Comparison of ENCODE assay signal across 8 cellular contexts in genomic region chr10:50623299-50624153, GRCh38. TPM values are rescaled to one million over a fixed set of nuclear protein-coding genes. Genes with fewer than 3 reads are reported as not detected.
DNase-seq lines count a peak whose midpoint lies in the region; ATAC-seq and TF ChIP-seq lines count a peak whose summit lies in the region.

Gene SGMS1, minus strand, starts transcription at chr10:50623956. Its CDS starts 279,842 bp downstream, at chr10:50344114.

- peak within 1 kb of the TSS; percentile 96 to 100 (median 98) for H3K27ac Mint-ChIP-seq in CD8-positive, alpha-beta memory T cell
- peak within 1 kb of the TSS; percentile 98 for H3K27ac Mint-ChIP-seq in activated T-helper 17 cell treated with anti-CD3 and anti-CD28 coated beads, Interleukin-2, amount 50 U/mL, for 72 hours
- H3K27ac Mint-ChIP-seq in naive B cell = peak within 1 kb of the TSS; percentile 94 to 100 (median 99)
- H3K27ac Mint-ChIP-seq in stimulated activated memory B cell treated with anti-CD40 and anti-IgM and Interleukin-4, amounts not matched to agents 10 μg/mL and 1 μg/mL and 100 μg/mL, for 72 hours = peak within 1 kb of the TSS; percentile 81

- peaks cover 0 to 20% (median 0%) of the 10 kb centered on the region in 3 donors for H3K36me3 Mint-ChIP-seq in CD8-positive, alpha-beta memory T cell
- peaks cover 6% of the 10 kb centered on the region for H3K36me3 Mint-ChIP-seq in activated T-helper 17 cell treated with anti-CD3 and anti-CD28 coated beads, Interleukin-2, amount 50 U/mL, for 72 hours (ENCODE audit: low read depth)
- no peaks in the 10 kb centered on the region for H3K36me3 Mint-ChIP-seq in naive B cell
- no peaks in the 10 kb centered on the region for H3K36me3 Mint-ChIP-seq in stimulated activated memory B cell treated with anti-CD40 and anti-IgM and Interleukin-4, amounts not matched to agents 10 μg/mL and 1 μg/mL and 100 μg/mL, for 72 hours

- H3K9me3 ChIP-seq in CD8-positive, alpha-beta memory T cell (ENCODE audit: low read length) = no peaks in the 10 kb centered on the region
- H3K9me3 ChIP-seq in Peyer's patch = no peaks in the 10 kb centered on the region

- H3K36me3 ChIP-seq in CD8-positive, alpha-beta memory T cell (ENCODE audit: insufficient read depth, low read length) = no peaks in the 10 kb centered on the region
- no peaks in the 10 kb centered on the region for H3K36me3 ChIP-seq in Peyer's patch

- no peaks in the 10 kb centered on the region for H3K9me3 Mint-ChIP-seq in CD8-positive, alpha-beta memory T cell
- H3K9me3 Mint-ChIP-seq in activated T-helper 17 cell treated with anti-CD3 and anti-CD28 coated beads, Interleukin-2, amount 50 U/mL, for 72 hours = no peaks in the 10 kb centered on the region
- no peaks in the 10 kb centered on the region for H3K9me3 Mint-ChIP-seq in naive B cell
- no peaks in the 10 kb centered on the region for H3K9me3 Mint-ChIP-seq in stimulated activated memory B cell treated with anti-CD40 and anti-IgM and Interleukin-4, amounts not matched to agents 10 μg/mL and 1 μg/mL and 100 μg/mL, for 72 hours

- peaks cover 40% of the 10 kb centered on the region for H3K4me1 ChIP-seq in CD8-positive, alpha-beta memory T cell (ENCODE audit: insufficient read depth, low read length)
- peaks cover 0 to 18% (median 3%) of the 10 kb centered on the region in 4 donors for H3K4me1 ChIP-seq in Peyer's patch

- ATAC-seq in GM19455 (IDR thresholded peaks at IDR 0.05; ENCODE audit: unreplicated experiment) (peak; percentile 20), naive B cell (ENCODE audit: low read depth in 2 of 2) (peak; percentile 36 to 37)
- peak; percentile 40 for ATAC-seq in activated T-helper 17 cell treated with anti-CD3 and anti-CD28 coated beads, Interleukin-2, amount 50 U/mL, for 72 hours (replicated peaks)
- ATAC-seq in stimulated activated memory B cell treated with anti-CD40 and anti-IgM and Interleukin-4, amounts not matched to agents 10 μg/mL and 1 μg/mL and 100 μg/mL, for 72 hours = peak; percentile 72

- TF ChIP-seq POLR2A in Peyer's patch (IDR thresholded peaks at IDR 0.05) = peak; percentile 29 to 61

- peak; percentile 70 to 86 (median 81) for DNase-seq in CD8-positive, alpha-beta memory T cell
- DNase-seq in HL-60 (ENCODE audit: low read depth in 1 of 2, low spot score in 1 of 2) (peak; percentile 47 to 78), Peyer's patch (peak; percentile 78 to 92 (median 91)), fibroblast of gingiva (ENCODE audit: low read depth) (peak; percentile 90), naive B cell (peak; percentile 88)

- H3K4me3 ChIP-seq in CD8-positive, alpha-beta memory T cell (ENCODE audit: low read length) = peak within 1 kb of the TSS; percentile 99
- H3K4me3 ChIP-seq in HL-60 (replicated peaks; ENCODE audit: insufficient read depth, low read length) (peak within 1 kb of the TSS; percentile 84), Peyer's patch (peak within 1 kb of the TSS; percentile 82 to 96 (median 92))

- H3K27ac ChIP-seq in CD8-positive, alpha-beta memory T cell (ENCODE audit: low read depth, low read length) = peak within 1 kb of the TSS; percentile 100
- H3K27ac ChIP-seq in HL-60 (replicated peaks) = peak within 1 kb of the TSS; percentile 93
- H3K27ac ChIP-seq in Peyer's patch = peak within 1 kb of the TSS; percentile 96 to 99 (median 98)

- CTCF ChIA-PET in CD8-positive, alpha-beta memory T cell (lab: Charles Lee) = interaction anchor here (0.7 to 3.3 kb wide), 12 partner anchors 11 to 203 kb away, joined by 3 to 22 read pairs (median 4); no protein-coding TSS in a partner anchor

- H3K27me3 ChIP-seq in CD8-positive, alpha-beta memory T cell (ENCODE audit: insufficient read depth, low read length, poor library complexity, severe bottlenecking) = no peaks in the 10 kb centered on the region
- no peaks in the 10 kb centered on the region for H3K27me3 ChIP-seq in HL-60 (ENCODE audit: insufficient read depth, poor library complexity, severe bottlenecking)
- H3K27me3 ChIP-seq in Peyer's patch = no peaks in the 10 kb centered on the region

- H3K4me3 Mint-ChIP-seq in CD8-positive, alpha-beta memory T cell = peak within 1 kb of the TSS; percentile 95 to 99 (median 96)
- H3K4me3 Mint-ChIP-seq in activated T-helper 17 cell treated with anti-CD3 and anti-CD28 coated beads, Interleukin-2, amount 50 U/mL, for 72 hours = peak within 1 kb of the TSS; percentile 100
- peak within 1 kb of the TSS; percentile 94 to 98 (median 96) for H3K4me3 Mint-ChIP-seq in naive B cell
- H3K4me3 Mint-ChIP-seq in stimulated activated memory B cell treated with anti-CD40 and anti-IgM and Interleukin-4, amounts not matched to agents 10 μg/mL and 1 μg/mL and 100 μg/mL, for 72 hours = peak within 1 kb of the TSS; percentile 90

- peaks cover 0 to 5% of the 10 kb centered on the region in 2 donors for H3K27me3 Mint-ChIP-seq in CD8-positive, alpha-beta memory T cell
- no peaks in the 10 kb centered on the region for H3K27me3 Mint-ChIP-seq in activated T-helper 17 cell treated with anti-CD3 and anti-CD28 coated beads, Interleukin-2, amount 50 U/mL, for 72 hours
- H3K27me3 Mint-ChIP-seq in naive B cell = no peaks in the 10 kb centered on the region
- H3K27me3 Mint-ChIP-seq in stimulated activated memory B cell treated with anti-CD40 and anti-IgM and Interleukin-4, amounts not matched to agents 10 μg/mL and 1 μg/mL and 100 μg/mL, for 72 hours = no peaks in the 10 kb centered on the region

- peaks cover 44 to 48% (median 45%) of the 10 kb centered on the region in 3 donors for H3K4me1 Mint-ChIP-seq in CD8-positive, alpha-beta memory T cell
- peaks cover 26% of the 10 kb centered on the region for H3K4me1 Mint-ChIP-seq in activated T-helper 17 cell treated with anti-CD3 and anti-CD28 coated beads, Interleukin-2, amount 50 U/mL, for 72 hours
- H3K4me1 Mint-ChIP-seq in naive B cell = peaks cover 34 to 48% (median 38%) of the 10 kb centered on the region in 3 donors
- H3K4me1 Mint-ChIP-seq in stimulated activated memory B cell treated with anti-CD40 and anti-IgM and Interleukin-4, amounts not matched to agents 10 μg/mL and 1 μg/mL and 100 μg/mL, for 72 hours = peaks cover 34% of the 10 kb centered on the region

- TF ChIP-seq CTCF in HL-60 (IDR thresholded peaks at IDR 0.05; ENCODE audit: insufficient read depth, low read length) (no peak), Peyer's patch (IDR thresholded peaks at IDR 0.05) (peak in 1 of 6 experiments; percentile 15)

- POLR2A ChIA-PET in CD8-positive, alpha-beta memory T cell (lab: Charles Lee) = interaction anchor here (0.5 to 5.7 kb wide), 8 partner anchors 13 to 116 kb away, joined by 3 to 53 read pairs (median 5); partner anchors contain the start of gene ASAH2B

RNA-seq across cellular contexts. Expression of gene SGMS1, which starts in this region (rescaled TPM):
- total RNA-seq in CD8-positive, alpha-beta memory T cell = 10 to 100 TPM; 13.5 to 14.5 TPM
- polyA plus RNA-seq in CD8-positive, alpha-beta memory T cell = 11.3 TPM
- total RNA-seq in Peyer's patch = 100 to 1,000 TPM in 1 of 4 donors, 10 to 100 TPM in 3; 73.4 to 117 (median 88.4) TPM
- total RNA-seq in activated T-helper 17 cell treated with anti-CD3 and anti-CD28 coated beads, Interleukin-2, amount 50 U/mL, for 72 hours = 10 to 100 TPM; 13.4 to 22.4 TPM
- 10 to 100 TPM; 14.2 to 21.7 (median 16.7) TPM for polyA plus RNA-seq in naive B cell (ENCODE audit: low read depth in 6 of 6)

Comparison
In these comparisons a context has a peak if more than half of its experiments do, and no peak if none do; other contexts are left out.
1. Peak in every context shown above with its lines: DNase-seq, ATAC-seq, H3K4me3 ChIP-seq and H3K27ac ChIP-seq.
2. ATAC-seq: peak in every context shown above with its lines; median percentile 72 in stimulated activated memory B cell treated with anti-CD40 and anti-IgM and Interleukin-4, amounts not matched to agents 10 μg/mL and 1 μg/mL and 100 μg/mL, for 72 hours; 40 in activated T-helper 17 cell treated with anti-CD3 and anti-CD28 coated beads, Interleukin-2, amount 50 U/mL, for 72 hours; 36 in naive B cell; 20 in GM19455.